8 cellular contexts compared by ENCODE assay signal in genomic region chr3:183884437-183885296, GRCh38. TPM values are rescaled to one million over a fixed set of nuclear protein-coding genes. Genes with fewer than 3 reads are reported as not detected.
DNase-seq lines count a peak whose midpoint lies in the region; ATAC-seq, FAIRE-seq and TF ChIP-seq lines count a peak whose summit lies in the region.

Gene PARL, minus strand, starts transcription at chr3:183884880. Its CDS starts 34 bp downstream, at chr3:183884846.

- H3K9me3 ChIP-seq in BLaER1 (no peaks in the 10 kb centered on the region), colonic mucosa (no peaks in the 10 kb centered on the region)

- H3K9ac ChIP-seq in BLaER1 (peak within 1 kb of the TSS; percentile 94), colonic mucosa (ENCODE audit: low read depth in 2 of 2, low read length in 2 of 2) (peak within 1 kb of the TSS; percentile 93 to 96)

- peak; percentile 89 for FAIRE-seq in GM19239 (lab: Jason Lieb, UNC)

- H3K4me1 ChIP-seq in BLaER1 (peaks cover 51% of the 10 kb centered on the region), colonic mucosa (peaks cover 8% of the 10 kb centered on the region)

- TF ChIP-seq CTCF in colonic mucosa (IDR thresholded peaks at IDR 0.05): peak; percentile 94

- intact Hi-C loops in colonic mucosa (cut with DNase I): no loop called here
- intact Hi-C loops in left colon (cut with DNase I, micrococcal nuclease): no loop called here

- H3K4me2 ChIP-seq in BLaER1: peak within 1 kb of the TSS; percentile 93

- H3K4me3 ChIP-seq in BLaER1: peak within 1 kb of the TSS; percentile 93
- peak within 1 kb of the TSS; percentile 94 for H3K4me3 ChIP-seq in colonic mucosa

- ATAC-seq in HG03457 (IDR thresholded peaks at IDR 0.05; ENCODE audit: unreplicated experiment) (peak; percentile 99), left colon (peak; percentile 98)

- H4K20me1 ChIP-seq in BLaER1: peaks cover 37% of the 10 kb centered on the region

- no peaks in the 10 kb centered on the region for H3K27me3 ChIP-seq in BLaER1
- no peaks in the 10 kb centered on the region for H3K27me3 ChIP-seq in colonic mucosa

- peaks cover 17% of the 10 kb centered on the region for H3K36me3 ChIP-seq in BLaER1
- H3K36me3 ChIP-seq in colonic mucosa: no peaks in the 10 kb centered on the region

- peak; percentile 90 for DNase-seq in GM19239 (ENCODE audit: insufficient read length, low spot score)
- peak; percentile 93 to 95 for DNase-seq in NCI-H524 (lab: John Stamatoyannopoulos, UW)
- DNase-seq in activated CD4-positive, alpha-beta T cell treated with anti-CD3 and anti-CD28 coated beads for 4 hours: peak; percentile 95 to 97
- peak; percentile 98 for DNase-seq in colonic mucosa
- DNase-seq in left colon: peak; percentile 96 to 97
- DNase-seq in stimulated activated CD4-positive, alpha-beta T cell treated with anti-CD3 and anti-CD28 coated beads, Interleukin-1b, Interleukin-23, amount 100 ng/mL, for 48 hours: peak; percentile 94

- peak within 1 kb of the TSS; percentile 92 for H3K27ac ChIP-seq in BLaER1
- H3K27ac ChIP-seq in colonic mucosa: peak within 1 kb of the TSS; percentile 66

RNA-seq across cellular contexts. Expression of gene PARL, which starts in this region (rescaled TPM):
- 10 to 100 TPM; 64.8 to 67.9 TPM for total RNA-seq in colonic mucosa
- total RNA-seq in left colon: 10 to 100 TPM; 60.6 to 78.0 TPM

Comparison
In these comparisons a context has a peak if more than half of its experiments do, and no peak if none do; other contexts are left out.
1. Peak in every context shown above with its lines: DNase-seq, ATAC-seq, H3K4me3 ChIP-seq and H3K27ac ChIP-seq.